Comparison of ENCODE assay signal across 11 cellular contexts in genomic region chr2:105397025-105397722, GRCh38. TPM values are rescaled to one million over a fixed set of nuclear protein-coding genes. Genes with fewer than 3 reads are reported as not detected.
DNase-seq lines count a peak whose midpoint lies in the region; ATAC-seq and TF ChIP-seq lines count a peak whose summit lies in the region.
"Had no signal": no experiment of that assay in that cellular context is flagged by ENCODE, and none has a peak within 500 bp of the region (broad histone marks: within the 10 kb centered on the region; RNA-seq: fewer than 3 reads in every experiment).

No MANE protein-coding gene starts in this region.

- WGBS in transverse colon (ENCODE audit: low coverage in 1 of 2), 2 donors = 51 to 65% methylated on average over 7 to 13 of the region's 13 CpGs

- no peak overlapping the region for H3K27ac Mint-ChIP-seq in activated naive CD8-positive, alpha-beta T cell
- H3K27ac Mint-ChIP-seq in activated naive CD8-positive, alpha-beta T cell treated with anti-CD3 and anti-CD28 coated beads for 36 hours = no peak overlapping the region
- H3K27ac Mint-ChIP-seq: CD4-positive, CD25-positive, alpha-beta regulatory T cell had no signal

- intact Hi-C loops in transverse colon (cut with DNase I; ENCODE audit: low total_unique reads) = loop anchor here (10.0 kb wide), 1 partner anchor 48 kb away; no protein-coding TSS in a partner anchor

- peak overlapping the region; percentile 85 to 95 (median 93) for H3K27ac ChIP-seq in transverse colon

- H3K4me3 Mint-ChIP-seq in activated naive CD8-positive, alpha-beta T cell = peak overlapping the region; percentile 91
- no peak overlapping the region for H3K4me3 Mint-ChIP-seq in activated naive CD8-positive, alpha-beta T cell treated with anti-CD3 and anti-CD28 coated beads for 36 hours

- ATAC-seq in HG03354 (IDR thresholded peaks at IDR 0.05; ENCODE audit: poor library complexity, severe bottlenecking, unreplicated experiment) = no peak

- TF ChIP-seq EP300 in transverse colon (IDR thresholded peaks at IDR 0.05; ENCODE audit: low read depth) = no peak

- H3K4me3 ChIP-seq in adipocyte (ENCODE audit: low read length) (peak overlapping the region; percentile 96), transverse colon (peak overlapping the region; percentile 61 to 76 (median 70))

- TF ChIP-seq CTCF in transverse colon (IDR thresholded peaks at IDR 0.05) = no peak
- TF ChIP-seq CTCF in GM20000 (IDR thresholded peaks at IDR 0.05; ENCODE audit: extremely low read depth, missing control alignments) = no peak

- no peak for DNase-seq in activated naive CD8-positive, alpha-beta T cell treated with anti-CD3 and anti-CD28 coated beads for 36 hours
- peak; percentile 56 for DNase-seq in adipocyte (ENCODE audit: low read depth)
- DNase-seq in islet precursor cell = peak; percentile 73
- peak; percentile 11 for DNase-seq in transverse colon
- no peak for DNase-seq in globus pallidus (ENCODE audit: low spot score)
- DNase-seq in GM20000 (ENCODE audit: low spot score) = no peak
- DNase-seq: CD4-positive, CD25-positive, alpha-beta regulatory T cell; effector CD8-positive, alpha-beta T cell; MV-4-11 had no signal

- peaks cover 20% of the 10 kb centered on the region for H3K36me3 ChIP-seq in adipocyte (ENCODE audit: control insufficient read depth, insufficient read depth, low read length, severe bottlenecking)
- no peaks in the 10 kb centered on the region for H3K36me3 ChIP-seq in transverse colon

- no peaks in the 10 kb centered on the region for H3K36me3 Mint-ChIP-seq in activated naive CD8-positive, alpha-beta T cell
- peaks cover 2% of the 10 kb centered on the region for H3K36me3 Mint-ChIP-seq in activated naive CD8-positive, alpha-beta T cell treated with anti-CD3 and anti-CD28 coated beads for 36 hours
- H3K36me3 Mint-ChIP-seq: CD4-positive, CD25-positive, alpha-beta regulatory T cell had no signal

- H3K4me1 ChIP-seq in adipocyte (ENCODE audit: control insufficient read depth, insufficient read depth, low read length) (peaks cover 38% of the 10 kb centered on the region), transverse colon (peaks cover 4 to 48% (median 19%) of the 10 kb centered on the region in 4 donors)

- H3K9me3 ChIP-seq in adipocyte (ENCODE audit: control insufficient read depth, low read length) = no peaks in the 10 kb centered on the region
- no peaks in the 10 kb centered on the region for H3K9me3 ChIP-seq in transverse colon

- H3K9me3 Mint-ChIP-seq in activated naive CD8-positive, alpha-beta T cell (ENCODE audit: low read depth) = no peaks in the 10 kb centered on the region
- H3K9me3 Mint-ChIP-seq in activated naive CD8-positive, alpha-beta T cell treated with anti-CD3 and anti-CD28 coated beads for 36 hours = no peaks in the 10 kb centered on the region
- H3K9me3 Mint-ChIP-seq: CD4-positive, CD25-positive, alpha-beta regulatory T cell had no signal

- H3K27me3 ChIP-seq in adipocyte (replicated peaks; ENCODE audit: control insufficient read depth, insufficient read depth, low read length) = no peaks in the 10 kb centered on the region
- no peaks in the 10 kb centered on the region for H3K27me3 ChIP-seq in transverse colon

- H3K9ac ChIP-seq in adipocyte (ENCODE audit: low read length) = peak overlapping the region; percentile 98

- in situ Hi-C loops in transverse colon (cut with MboI; ENCODE audit: low pct_ligation_motif_present in 1 of 4, low pct_unique_long_range_greater_than_20kb in 1 of 4, low sequenced_read_pairs in 3 of 4) = no loop called here

- peaks cover 17% of the 10 kb centered on the region for H3K4me1 Mint-ChIP-seq in activated naive CD8-positive, alpha-beta T cell (ENCODE audit: low read depth)
- peaks cover 11% of the 10 kb centered on the region for H3K4me1 Mint-ChIP-seq in activated naive CD8-positive, alpha-beta T cell treated with anti-CD3 and anti-CD28 coated beads for 36 hours

- no peak for TF ChIP-seq POLR2A in transverse colon (IDR thresholded peaks at IDR 0.05)

- H3K27me3 Mint-ChIP-seq in activated naive CD8-positive, alpha-beta T cell = peaks cover 7% of the 10 kb centered on the region
- peaks cover 17% of the 10 kb centered on the region for H3K27me3 Mint-ChIP-seq in activated naive CD8-positive, alpha-beta T cell treated with anti-CD3 and anti-CD28 coated beads for 36 hours

RNA-seq across cellular contexts. Expression of gene FHL2, which starts 1.7 kb away (rescaled TPM):
- total RNA-seq in activated naive CD8-positive, alpha-beta T cell treated with anti-CD3 and anti-CD28 coated beads for 36 hours = 1 to 10 TPM; 4.7 to 5.1 TPM
- 100 to 1,000 TPM in 1 of 4 donors, 10 to 100 TPM in 3; 56.1 to 140 (median 89.2) TPM for total RNA-seq in transverse colon

RNA-seq across cellular contexts. Expression of gene C2orf49, which starts 59.8 kb away (rescaled TPM):
- total RNA-seq in activated naive CD8-positive, alpha-beta T cell treated with anti-CD3 and anti-CD28 coated beads for 36 hours = 10 to 100 TPM; 19.0 to 22.4 TPM
- 10 to 100 TPM in 3 of 4 donors, 1 to 10 TPM in 1; 1.8 to 17.6 (median 14.5) TPM for total RNA-seq in transverse colon

Comparison
In these comparisons a context has a peak if more than half of its experiments do, and no peak if none do; other contexts are left out.
1. DNase-seq: peak in adipocyte (single experiment), islet precursor cell (single experiment) and transverse colon (single experiment); none in activated naive CD8-positive, alpha-beta T cell treated with anti-CD3 and anti-CD28 coated beads for 36 hours (single experiment), globus pallidus (single experiment) and GM20000 (single experiment).
2. RNA of gene FHL2, which starts 1.7 kb away (total RNA-seq): 56.1 to 140 TPM in transverse colon; 4.7 to 5.1 TPM in activated naive CD8-positive, alpha-beta T cell treated with anti-CD3 and anti-CD28 coated beads for 36 hours; every median in the first group is over 4 times any median in the second.